ENCODE assay signal across 1 cellular context in the genomic region with DNA sequence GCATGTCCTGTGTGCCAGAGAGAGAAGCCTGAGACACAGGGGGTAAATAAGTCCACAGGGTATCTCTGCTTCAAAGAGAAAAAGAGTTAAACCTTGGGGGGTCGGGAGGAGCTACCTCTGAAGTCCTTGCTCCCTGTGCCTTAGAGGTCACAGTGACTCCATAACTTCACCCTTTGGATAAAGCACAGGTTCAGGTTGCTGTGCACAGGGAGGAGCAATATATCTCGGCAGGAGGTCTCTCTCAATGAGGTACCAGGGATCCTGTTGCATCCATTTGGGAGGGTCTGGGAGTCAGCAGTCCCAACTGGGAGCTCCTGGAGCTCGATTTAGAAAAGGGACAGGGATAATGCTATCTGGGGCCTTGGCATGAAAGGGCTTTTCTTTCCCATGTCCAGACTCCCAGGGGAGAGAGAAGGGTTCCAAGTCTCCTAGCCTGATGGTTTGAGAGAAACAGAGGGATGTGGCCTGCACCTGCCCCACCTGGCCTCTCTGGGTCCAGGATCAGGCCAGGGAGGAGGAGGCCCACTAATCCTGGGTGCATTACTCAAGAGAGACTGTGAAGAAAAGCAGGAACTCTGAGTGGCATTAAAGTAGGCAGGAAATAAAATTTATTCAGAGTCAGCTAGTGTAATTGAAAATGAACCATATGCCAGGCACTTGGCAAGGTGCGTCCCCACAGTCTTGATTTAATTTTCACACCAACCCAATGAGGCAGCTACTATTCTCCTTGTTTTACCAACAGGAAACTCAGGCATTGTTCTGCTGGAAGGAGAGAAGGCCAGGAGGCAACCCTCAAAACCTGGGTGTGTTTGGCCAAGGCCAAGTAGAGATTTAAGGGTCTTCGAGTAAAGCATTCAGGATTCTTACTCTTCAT.
TF ChIP-seq lines count a peak whose summit lies in the region.

No MANE protein-coding gene starts in this region.

TF ChIP-seq in IMR-90, 13 proteins besides CTCF, POLR2A, EP300 and RAD21:
- TF ChIP-seq MAFK (IDR thresholded peaks at IDR 0.05; ENCODE audit: low read depth, low read length), result no peak
- TF ChIP-seq SMC3 (IDR thresholded peaks at IDR 0.05; ENCODE audit: low read depth, low read length), result no peak
- no peak for TF ChIP-seq NFE2L2 (IDR thresholded peaks at IDR 0.05; ENCODE audit: low read depth, low read length)
- TF ChIP-seq, protein P1, sequence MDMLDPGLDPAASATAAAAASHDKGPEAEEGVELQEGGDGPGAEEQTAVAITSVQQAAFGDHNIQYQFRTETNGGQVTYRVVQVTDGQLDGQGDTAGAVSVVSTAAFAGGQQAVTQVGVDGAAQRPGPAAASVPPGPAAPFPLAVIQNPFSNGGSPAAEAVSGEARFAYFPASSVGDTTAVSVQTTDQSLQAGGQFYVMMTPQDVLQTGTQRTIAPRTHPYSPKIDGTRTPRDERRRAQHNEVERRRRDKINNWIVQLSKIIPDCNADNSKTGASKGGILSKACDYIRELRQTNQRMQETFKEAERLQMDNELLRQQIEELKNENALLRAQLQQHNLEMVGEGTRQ (IDR thresholded peaks at IDR 0.05; ENCODE audit: low read depth, low read length), result no peak
- TF ChIP-seq CHD1 (IDR thresholded peaks at IDR 0.05; ENCODE audit: low read depth, low read length), result no peak
- TF ChIP-seq, protein P2, sequence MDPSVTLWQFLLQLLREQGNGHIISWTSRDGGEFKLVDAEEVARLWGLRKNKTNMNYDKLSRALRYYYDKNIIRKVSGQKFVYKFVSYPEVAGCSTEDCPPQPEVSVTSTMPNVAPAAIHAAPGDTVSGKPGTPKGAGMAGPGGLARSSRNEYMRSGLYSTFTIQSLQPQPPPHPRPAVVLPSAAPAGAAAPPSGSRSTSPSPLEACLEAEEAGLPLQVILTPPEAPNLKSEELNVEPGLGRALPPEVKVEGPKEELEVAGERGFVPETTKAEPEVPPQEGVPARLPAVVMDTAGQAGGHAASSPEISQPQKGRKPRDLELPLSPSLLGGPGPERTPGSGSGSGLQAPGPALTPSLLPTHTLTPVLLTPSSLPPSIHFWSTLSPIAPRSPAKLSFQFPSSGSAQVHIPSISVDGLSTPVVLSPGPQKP (IDR thresholded peaks at IDR 0.05; ENCODE audit: borderline replicate concordance, low read depth, low read length), result no peak
- no peak for TF ChIP-seq FOS (IDR thresholded peaks at IDR 0.05; ENCODE audit: low read depth, low read length)
- TF ChIP-seq RCOR1 (IDR thresholded peaks at IDR 0.05; ENCODE audit: insufficient replicate concordance, low read length), result no peak
- no peak for TF ChIP-seq MXI1 (IDR thresholded peaks at IDR 0.05; ENCODE audit: borderline replicate concordance, low read depth, low read length)
- no peak for TF ChIP-seq CEBPB (IDR thresholded peaks at IDR 0.05; ENCODE audit: low read depth, low read length)
- TF ChIP-seq BHLHE40 (IDR thresholded peaks at IDR 0.05; ENCODE audit: low read depth, low read length), result no peak
- TF ChIP-seq MAZ (IDR thresholded peaks at IDR 0.05; ENCODE audit: borderline replicate concordance, low read depth, low read length), result no peak
- TF ChIP-seq RFX5 (IDR thresholded peaks at IDR 0.05; ENCODE audit: low read depth, low read length), result no peak
